Comparison of ENCODE assay signal across 1 cellular context in the genomic region with DNA sequence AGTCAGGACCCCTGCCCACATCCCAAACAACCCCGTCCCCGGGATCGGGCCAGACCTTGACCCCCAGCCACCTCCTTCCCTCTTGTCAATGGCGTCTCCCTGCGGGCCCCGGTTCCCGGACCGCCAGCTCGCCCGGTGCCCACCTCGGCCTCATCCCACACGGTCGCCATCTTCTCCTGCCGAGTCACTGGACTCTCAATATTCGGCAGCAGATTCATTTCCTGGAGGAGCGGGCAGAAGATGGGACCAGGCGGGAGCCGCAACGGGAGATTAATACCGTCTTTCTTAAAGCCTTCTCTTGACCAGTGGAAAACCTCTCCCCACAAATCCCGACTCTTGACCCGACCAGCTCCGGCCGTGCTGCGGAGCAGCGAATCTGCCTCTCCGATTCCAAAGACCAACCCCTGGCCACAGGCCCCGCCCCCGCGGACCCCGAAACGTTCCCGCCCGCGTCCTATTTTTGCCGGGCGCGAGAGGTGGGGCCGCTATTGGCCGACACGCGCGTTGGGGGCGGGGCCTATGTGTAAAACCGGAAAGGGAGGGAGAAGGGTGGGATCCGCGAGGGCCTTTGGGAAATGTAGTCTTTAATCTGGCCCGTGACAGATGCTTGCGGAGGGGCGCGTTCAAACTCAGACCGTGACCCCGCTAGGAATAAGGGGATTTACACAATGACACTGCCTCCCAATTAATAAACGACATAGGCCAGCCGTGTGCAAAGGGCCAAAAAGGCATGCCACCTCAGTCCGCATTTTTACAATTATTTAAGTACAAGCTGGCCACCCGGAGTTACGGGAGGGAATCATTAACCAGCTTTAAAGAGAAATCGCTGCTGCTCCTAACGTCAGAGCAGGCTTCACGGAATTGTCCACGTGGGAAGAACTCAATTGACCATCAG.
TF ChIP-seq lines count a peak whose summit lies in the region.

TSS of gene PSMC3 (minus strand) at position 378 of the 895 bp plus-strand sequence. CDS start at position 218, 160 bp downstream.

TF ChIP-seq in HepG2, 621 proteins besides CTCF, POLR2A, EP300 and RAD21 (continued from another document and continues in another):
- TF ChIP-seq, protein P1, sequence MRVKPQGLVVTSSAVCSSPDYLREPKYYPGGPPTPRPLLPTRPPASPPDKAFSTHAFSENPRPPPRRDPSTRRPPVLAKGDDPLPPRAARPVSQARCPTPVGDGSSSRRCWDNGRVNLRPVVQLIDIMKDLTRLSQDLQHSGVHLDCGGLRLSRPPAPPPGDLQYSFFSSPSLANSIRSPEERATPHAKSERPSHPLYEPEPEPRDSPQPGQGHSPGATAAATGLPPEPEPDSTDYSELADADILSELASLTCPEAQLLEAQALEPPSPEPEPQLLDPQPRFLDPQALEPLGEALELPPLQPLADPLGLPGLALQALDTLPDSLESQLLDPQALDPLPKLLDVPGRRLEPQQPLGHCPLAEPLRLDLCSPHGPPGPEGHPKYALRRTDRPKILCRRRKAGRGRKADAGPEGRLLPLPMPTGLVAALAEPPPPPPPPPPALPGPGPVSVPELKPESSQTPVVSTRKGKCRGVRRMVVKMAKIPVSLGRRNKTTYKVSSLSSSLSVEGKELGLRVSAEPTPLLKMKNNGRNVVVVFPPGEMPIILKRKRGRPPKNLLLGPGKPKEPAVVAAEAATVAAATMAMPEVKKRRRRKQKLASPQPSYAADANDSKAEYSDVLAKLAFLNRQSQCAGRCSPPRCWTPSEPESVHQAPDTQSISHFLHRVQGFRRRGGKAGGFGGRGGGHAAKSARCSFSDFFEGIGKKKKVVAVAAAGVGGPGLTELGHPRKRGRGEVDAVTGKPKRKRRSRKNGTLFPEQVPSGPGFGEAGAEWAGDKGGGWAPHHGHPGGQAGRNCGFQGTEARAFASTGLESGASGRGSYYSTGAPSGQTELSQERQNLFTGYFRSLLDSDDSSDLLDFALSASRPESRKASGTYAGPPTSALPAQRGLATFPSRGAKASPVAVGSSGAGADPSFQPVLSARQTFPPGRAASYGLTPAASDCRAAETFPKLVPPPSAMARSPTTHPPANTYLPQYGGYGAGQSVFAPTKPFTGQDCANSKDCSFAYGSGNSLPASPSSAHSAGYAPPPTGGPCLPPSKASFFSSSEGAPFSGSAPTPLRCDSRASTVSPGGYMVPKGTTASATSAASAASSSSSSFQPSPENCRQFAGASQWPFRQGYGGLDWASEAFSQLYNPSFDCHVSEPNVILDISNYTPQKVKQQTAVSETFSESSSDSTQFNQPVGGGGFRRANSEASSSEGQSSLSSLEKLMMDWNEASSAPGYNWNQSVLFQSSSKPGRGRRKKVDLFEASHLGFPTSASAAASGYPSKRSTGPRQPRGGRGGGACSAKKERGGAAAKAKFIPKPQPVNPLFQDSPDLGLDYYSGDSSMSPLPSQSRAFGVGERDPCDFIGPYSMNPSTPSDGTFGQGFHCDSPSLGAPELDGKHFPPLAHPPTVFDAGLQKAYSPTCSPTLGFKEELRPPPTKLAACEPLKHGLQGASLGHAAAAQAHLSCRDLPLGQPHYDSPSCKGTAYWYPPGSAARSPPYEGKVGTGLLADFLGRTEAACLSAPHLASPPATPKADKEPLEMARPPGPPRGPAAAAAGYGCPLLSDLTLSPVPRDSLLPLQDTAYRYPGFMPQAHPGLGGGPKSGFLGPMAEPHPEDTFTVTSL (CRISPR knock-in tag; IDR thresholded peaks at IDR 0.05; ENCODE audit: borderline replicate concordance) = peak; percentile 53; the same call in 1 of the 2 replicates
- TF ChIP-seq ELF3 (CRISPR knock-in tag; IDR thresholded peaks at IDR 0.05) (no peak), TAF1 (CRISPR knock-in tag; IDR thresholded peaks at IDR 0.05) (peak; percentile 92), ZNF629 (CRISPR knock-in tag; conservative IDR thresholded peaks at IDR 0.05) (0 out of 2 replicates have a peak, but pooled peaks have one; percentile 7), ZNF530 (CRISPR knock-in tag; IDR thresholded peaks at IDR 0.05; ENCODE audit: low read depth) (no peak), GABPB1 (CRISPR knock-in tag; IDR thresholded peaks at IDR 0.05) (peak; percentile 98), ZNF557 (CRISPR knock-in tag; IDR thresholded peaks at IDR 0.05) (0 out of 2 replicates have a peak, but pooled peaks have one; percentile 21), ISL2 (CRISPR knock-in tag; IDR thresholded peaks at IDR 0.05) (peak; percentile 60; the same call in 1 of the 2 replicates), ZSCAN21 (CRISPR knock-in tag; IDR thresholded peaks at IDR 0.05; ENCODE audit: borderline replicate concordance) (0 out of 2 replicates have a peak, but pooled peaks have one; percentile 34), ZNF564 (CRISPR knock-in tag; IDR thresholded peaks at IDR 0.05) (peak; percentile 62; the same call in 1 of the 2 replicates), THAP9 (CRISPR knock-in tag; IDR thresholded peaks at IDR 0.05; ENCODE audit: borderline replicate concordance) (peak; percentile 77; the same call in 1 of the 2 replicates), KLF11 (CRISPR knock-in tag; IDR thresholded peaks at IDR 0.05) (0 out of 2 replicates have a peak, but pooled peaks have one; percentile 22), ZMAT5 (CRISPR knock-in tag; IDR thresholded peaks at IDR 0.05; ENCODE audit: borderline replicate concordance, low read depth) (no peak), PCBP1 (IDR thresholded peaks at IDR 0.05; ENCODE audit: borderline replicate concordance, low read depth, low read length) (no peak), TBL1XR1 (IDR thresholded peaks at IDR 0.05; ENCODE audit: borderline replicate concordance, low read length, partially characterized antibody) (no peak), MEIS1 (CRISPR knock-in tag; IDR thresholded peaks at IDR 0.05; ENCODE audit: borderline replicate concordance) (peak; percentile 59; the same call in 1 of the 2 replicates), SP1 (IDR thresholded peaks at IDR 0.05) (no peak), SP1 (CRISPR knock-in tag; IDR thresholded peaks at IDR 0.05) (peak; percentile 97), DMAP1 (CRISPR knock-in tag; IDR thresholded peaks at IDR 0.05) (peak; percentile 86), MAF1 (CRISPR knock-in tag; IDR thresholded peaks at IDR 0.05; ENCODE audit: borderline replicate concordance) (0 out of 2 replicates have a peak, but pooled peaks have one; percentile 28), ZNF768 (CRISPR knock-in tag; IDR thresholded peaks at IDR 0.05) (peak; percentile 53; the same call in 1 of the 2 replicates), CBFB (CRISPR knock-in tag; IDR thresholded peaks at IDR 0.05) (0 out of 2 replicates have a peak, but pooled peaks have one; percentile 29), ISX (CRISPR knock-in tag; conservative IDR thresholded peaks at IDR 0.05) (0 out of 2 replicates have a peak, but pooled peaks have one; percentile 49), KDM2A (CRISPR knock-in tag; IDR thresholded peaks at IDR 0.05; ENCODE audit: borderline replicate concordance, low read depth) (peak; percentile 42; the same call in 1 of the 2 replicates), HOXA3 (CRISPR knock-in tag; IDR thresholded peaks at IDR 0.05) (peak; percentile 79), GABPA (IDR thresholded peaks at IDR 0.05; ENCODE audit: low read depth, low read length) (peak; percentile 74), GABPA (CRISPR knock-in tag; IDR thresholded peaks at IDR 0.05; ENCODE audit: low read depth) (peak; percentile 95), HMG20B (CRISPR knock-in tag; conservative IDR thresholded peaks at IDR 0.05) (no peak), HHEX (CRISPR knock-in tag; IDR thresholded peaks at IDR 0.05) (peak; percentile 17; the same call in 1 of the 2 replicates), NONO (IDR thresholded peaks at IDR 0.05) (no peak), NONO (CRISPR knock-in tag; conservative IDR thresholded peaks at IDR 0.05) (peak; percentile 43; the same call in 1 of the 2 replicates), ELF1 (CRISPR knock-in tag; IDR thresholded peaks at IDR 0.05) (peak; percentile 82), ZNF343 (CRISPR knock-in tag; IDR thresholded peaks at IDR 0.05) (0 out of 2 replicates have a peak, but pooled peaks have one; percentile 75), MED8 (CRISPR knock-in tag; IDR thresholded peaks at IDR 0.05; ENCODE audit: insufficient replicate concordance) (peak; percentile 23), ZNF614 (CRISPR knock-in tag; IDR thresholded peaks at IDR 0.05; ENCODE audit: borderline replicate concordance) (no peak), RERE (CRISPR knock-in tag; IDR thresholded peaks at IDR 0.05; ENCODE audit: low read depth) (peak; percentile 41; the same call in 1 of the 2 replicates), RBM39 (IDR thresholded peaks at IDR 0.05; ENCODE audit: low read depth, low read length, poor library complexity, severe bottlenecking) (peak; percentile 98), HIVEP1 (CRISPR knock-in tag; IDR thresholded peaks at IDR 0.05) (peak; percentile 59), GATA4 (IDR thresholded peaks at IDR 0.05; ENCODE audit: borderline replicate concordance, low read depth) (peak; percentile 18; the same call in 1 of the 2 replicates), NFIC (IDR thresholded peaks at IDR 0.05; ENCODE audit: low read length) (no peak), ZNF644 (CRISPR knock-in tag; IDR thresholded peaks at IDR 0.05; ENCODE audit: low read depth) (0 out of 2 replicates have a peak, but pooled peaks have one; percentile 51), HINFP (CRISPR knock-in tag; IDR thresholded peaks at IDR 0.05; ENCODE audit: low read depth) (peak; percentile 94), NR2F6 (IDR thresholded peaks at IDR 0.05) (no peak), NR2F6 (CRISPR knock-in tag; IDR thresholded peaks at IDR 0.05) (peak; percentile 39; the same call in 1 of the 2 replicates), ZSCAN31 (CRISPR knock-in tag; IDR thresholded peaks at IDR 0.05; ENCODE audit: low read depth) (0 out of 2 replicates have a peak, but pooled peaks have one; percentile 44)
- TF ChIP-seq, protein P2, sequence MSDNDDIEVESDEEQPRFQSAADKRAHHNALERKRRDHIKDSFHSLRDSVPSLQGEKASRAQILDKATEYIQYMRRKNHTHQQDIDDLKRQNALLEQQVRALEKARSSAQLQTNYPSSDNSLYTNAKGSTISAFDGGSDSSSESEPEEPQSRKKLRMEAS (IDR thresholded peaks at IDR 0.05) = peak; percentile 65
